ENCODE assay signal across 21 cellular contexts in genomic region chr1:236403905-236404696, GRCh38. TPM values are rescaled to one million over a fixed set of nuclear protein-coding genes. Genes with fewer than 3 reads are reported as not detected.
A peak's percentile ranks its signal among the peaks of the same experiment; 100 is the strongest.
DNase-seq lines count a peak whose midpoint lies in the region; ATAC-seq and TF ChIP-seq lines count a peak whose summit lies in the region.
"Had no signal": no experiment of that assay in that cellular context is flagged by ENCODE, and none has a peak within 500 bp of the region (broad histone marks: within the 10 kb centered on the region; RNA-seq: fewer than 3 reads in every experiment).

No MANE protein-coding gene starts in this region.

- in situ Hi-C loops in Panc1 (cut with HindIII; ENCODE audit: low pct_unique_long_range_greater_than_20kb, low sequenced_read_pairs), result no loop called here

- BruUV-seq in Panc1 (replicated peaks; lab: Mats Ljungman, UMichigan), result no TSS peak

- no peaks in the 10 kb centered on the region for H4K20me1 ChIP-seq in hepatocyte (ENCODE audit: insufficient read depth, poor library complexity, severe bottlenecking)

- TF ChIP-seq CTCF in Panc1 (IDR thresholded peaks at IDR 0.05) (no peak), hepatocyte (IDR thresholded peaks at IDR 0.05; ENCODE audit: poor library complexity) (no peak)

- H3K9me2 ChIP-seq in hepatocyte (replicated peaks; ENCODE audit: insufficient read depth), result no peaks in the 10 kb centered on the region

- H3K79me2 ChIP-seq in hepatocyte, result peaks cover 6% of the 10 kb centered on the region

- H3K4me2 ChIP-seq in hepatocyte, result peak overlapping the region; percentile 34

- peak overlapping the region; percentile 24 for H2AFZ ChIP-seq in hepatocyte

- H3K4me3 ChIP-seq in Panc1 (ENCODE audit: low read depth in 2 of 2, low read length in 2 of 2), result no peak overlapping the region
- no peak overlapping the region for H3K4me3 ChIP-seq in hepatocyte
- H3K4me3 ChIP-seq: SJCRH30 had no signal

- POLR2A ChIA-PET in Panc1 (lab: Charles Lee), result no interaction called here

- no peaks in the 10 kb centered on the region for H3K27me3 ChIP-seq in Panc1 (ENCODE audit: control insufficient read depth, insufficient read depth, low read length)
- H3K27me3 ChIP-seq in hepatocyte, result no peaks in the 10 kb centered on the region
- H3K27me3 ChIP-seq: SJCRH30 had no signal

- H3K9me3 ChIP-seq in Panc1 (ENCODE audit: control insufficient read depth, insufficient read depth, low read depth, low read length) (no peaks in the 10 kb centered on the region), hepatocyte (ENCODE audit: low read depth) (no peaks in the 10 kb centered on the region)
- H3K9me3 ChIP-seq: Caco-2, SJCRH30 had no signal

- intact Hi-C loops in Panc1 (cut with micrococcal nuclease; ENCODE audit: unreplicated experiment), result no loop called here

- WGBS in hepatocyte (ENCODE audit: low lambda C conversion rate, missing lambda C conversion rate), result 48% methylated on average over 18 of the region's 18 CpGs

- 0 out of 2 replicates have a peak, but pooled peaks have one; percentile 27 for ATAC-seq in Panc1
- no peak for ATAC-seq in HG03378 (IDR thresholded peaks at IDR 0.05; ENCODE audit: unreplicated experiment)
- ATAC-seq: PC-3 had no signal

- peak; percentile 50 for DNase-seq in activated effector memory CD4-positive, alpha-beta T cell treated with anti-CD3 and anti-CD28 coated beads, Interleukin-2, amount 50 U/mL, for 16 hours
- no peak for DNase-seq in activated effector memory CD4-positive, alpha-beta T cell treated with Interleukin-2 at 50 U/mL for 16 hours
- no peak for DNase-seq in Panc1 (ENCODE audit: low read depth, low spot score)
- DNase-seq in hepatocyte (ENCODE audit: low spot score), result no peak
- DNase-seq in ureter (ENCODE audit: low spot score), result peak; percentile 30
- no peak for DNase-seq in dedifferentiated amniotic fluid mesenchymal stem cell (ENCODE audit: extremely low spot score)
- no peak for DNase-seq in NOMO-1 treated with dmso at 0.1 percent for 144 hours (lab: John Stamatoyannopoulos, UW; ENCODE audit: unreplicated experiment)
- DNase-seq: ACHN; AML-193; Caco-2; CD4-positive, CD25-positive, alpha-beta regulatory T cell; DMS153; MV-4-11; NCI-H1417 treated with DMSO at 0.1 percent for 48 hours; NCI-H1930; NCI-H524; NK-92 treated with Interleukin-12 subunit alpha and Interleukin-12 subunit beta, amount 100 ng/mL, for 24 hours; PC-3; SJCRH30; SW 1271 had no signal

- no peaks in the 10 kb centered on the region; the same call in 1 of the 2 replicates for H3K36me3 ChIP-seq in Panc1 (ENCODE audit: control insufficient read depth, insufficient read depth, low read length)
- H3K36me3 ChIP-seq in hepatocyte (replicated peaks; ENCODE audit: insufficient read depth, low read depth), result no peaks in the 10 kb centered on the region
- H3K36me3 ChIP-seq: SJCRH30 had no signal

- peak overlapping the region; percentile 74 for H3K27ac ChIP-seq in Panc1 (ENCODE audit: low read length)
- H3K27ac ChIP-seq in hepatocyte, result no peak overlapping the region
- H3K27ac ChIP-seq: SJCRH30 had no signal

- H3K4me1 ChIP-seq in Panc1 (ENCODE audit: control insufficient read depth, insufficient read depth, low read length) (peaks cover 60% of the 10 kb centered on the region), hepatocyte (ENCODE audit: insufficient read depth) (peaks cover 8% of the 10 kb centered on the region)
- H3K4me1 ChIP-seq: SJCRH30 had no signal

- CTCF ChIA-PET in Panc1 (lab: Charles Lee), result no interaction called here

RNA-seq across cellular contexts. Expression of gene EDARADD, which starts 10.0 kb away (rescaled TPM):
- total RNA-seq in Panc1 (2021; ENCODE audit: unreplicated experiment), result 35.4 TPM
- 30.5 TPM for polyA plus RNA-seq in Panc1 (2012; ENCODE audit: insufficient read length)
- 2.4 and 4.5 TPM in 2 replicates for total RNA-seq in hepatocyte
- polyA plus RNA-seq in hepatocyte, result 1.3 and 1.7 TPM in 2 replicates
- total RNA-seq in ureter, result 50.4 TPM

Comparison
In these comparisons a context has a peak if more than half of its experiments do, and no peak if none do; other contexts are left out.
1. DNase-seq: peak in activated effector memory CD4-positive, alpha-beta T cell treated with anti-CD3 and anti-CD28 coated beads, Interleukin-2, amount 50 U/mL, for 16 hours (single experiment) and ureter (single experiment); none in activated effector memory CD4-positive, alpha-beta T cell treated with Interleukin-2 at 50 U/mL for 16 hours (single experiment), Panc1 (single experiment), hepatocyte (single experiment), dedifferentiated amniotic fluid mesenchymal stem cell (single experiment) and NOMO-1 treated with dmso at 0.1 percent for 144 hours (single experiment).